Comparison of ENCODE assay signal across 8 cellular contexts in genomic region chr1:166479052-166479631, GRCh38.
DNase-seq lines count a peak whose midpoint lies in the region; ATAC-seq and TF ChIP-seq lines count a peak whose summit lies in the region.

No MANE protein-coding gene starts in this region.

- H3K4me1 ChIP-seq in stomach = no peaks in the 10 kb centered on the region

- TF ChIP-seq POLR2A in stomach (IDR thresholded peaks at IDR 0.05) = no peak

- no peaks in the 10 kb centered on the region for H3K27me3 ChIP-seq in stomach

- ATAC-seq in GM21825 (IDR thresholded peaks at IDR 0.05; ENCODE audit: unreplicated experiment) = peak; percentile 54

- DNase-seq in EH (ENCODE audit: low read depth) (peak; percentile 28), NCI-H1694 treated with DMSO at 0.1 percent for 48 hours (lab: John Stamatoyannopoulos, UW) (peak; percentile 24), myocyte (ENCODE audit: low read depth) (peak; percentile 54), stomach (peak; percentile 66), GF-D8 (lab: John Stamatoyannopoulos, UW) (no peak)
- DNase-seq in activated CD4-positive, CD25-positive, alpha-beta regulatory T cell treated with anti-CD3 and anti-CD28 coated beads, Interleukin-2, amount 50 U/mL, for 72 hours = peak; percentile 61
- peak; percentile 16 for DNase-seq in effector CD8-positive, alpha-beta T cell (lab: John Stamatoyannopoulos, UW)

- no peaks in the 10 kb centered on the region for H3K9me3 ChIP-seq in stomach

- TF ChIP-seq EP300 in stomach (IDR thresholded peaks at IDR 0.05) = no peak

- WGBS in stomach, 5 donors = 44 to 48% (median 46%) methylated on average over 2 of the region's 2 CpGs

- no peaks in the 10 kb centered on the region for H3K36me3 ChIP-seq in stomach

- H3K27ac ChIP-seq in stomach = no peak overlapping the region

- H3K4me3 ChIP-seq in stomach = no peak overlapping the region

- intact Hi-C loops in stomach (cut with DNase I; ENCODE audit: low total_unique reads) = loop anchor here (10.0 kb wide), 1 partner anchor 554 kb away; no protein-coding TSS in a partner anchor

- peak in 5 of 7 experiments; percentile 31 to 80 (median 58) for TF ChIP-seq CTCF in stomach (IDR thresholded peaks at IDR 0.05)
